Comparison of ENCODE assay signal across 22 cellular contexts in genomic region chr5:17398866-17399835, GRCh38.
A peak's percentile ranks its signal among the peaks of the same experiment; 100 is the strongest.
DNase-seq lines count a peak whose midpoint lies in the region; ATAC-seq, FAIRE-seq and TF ChIP-seq lines count a peak whose summit lies in the region.
"Had no signal": no experiment of that assay in that cellular context is flagged by ENCODE, and none has a peak within 500 bp of the region (broad histone marks: within the 10 kb centered on the region; RNA-seq: fewer than 3 reads in every experiment).

No MANE protein-coding gene starts in this region.

- dilution Hi-C loops in IMR-90 (cut with HindIII; ENCODE audit: low sequenced_read_pairs, unreplicated experiment), result no loop called here

- BruUV-seq in IMR-90 (replicated peaks; lab: Mats Ljungman, UMichigan), result no TSS peak

- H3K9me1 ChIP-seq in IMR-90 (ENCODE audit: insufficient read depth, low read length), result peaks cover 12% of the 10 kb centered on the region

- peak overlapping the region; percentile 41; the same call in 1 of the 2 replicates for H3K4ac ChIP-seq in IMR-90 (ENCODE audit: low read depth, low read length)

- H3K27ac ChIP-seq in IMR-90 (ENCODE audit: insufficient read depth, low read length), result no peak overlapping the region
- no peak overlapping the region for H3K27ac ChIP-seq in astrocyte (ENCODE audit: low read depth, low read length)
- H3K27ac ChIP-seq in neural progenitor cell, result no peak overlapping the region
- H3K27ac ChIP-seq: stomach, tibial nerve had no signal

- H3K18ac ChIP-seq in IMR-90 (ENCODE audit: low read depth, low read length), result no peak overlapping the region

- peaks cover 0 to 4% (median 2%) of the 10 kb centered on the region in 3 donors for H3K27me3 Mint-ChIP-seq in CD14-positive monocyte (ENCODE audit: low read depth in 3 of 3)
- H3K27me3 Mint-ChIP-seq in astrocyte (ENCODE audit: low read depth, unreplicated experiment), result peaks cover 4% of the 10 kb centered on the region
- peaks cover 9% of the 10 kb centered on the region for H3K27me3 Mint-ChIP-seq in neural progenitor cell (ENCODE audit: insufficient read depth, low read depth)
- H3K27me3 Mint-ChIP-seq in mesothelial cell of epicardium (ENCODE audit: low read depth), result no peaks in the 10 kb centered on the region
- H3K27me3 Mint-ChIP-seq: activated CD4-positive, alpha-beta T cell treated with anti-CD3 and anti-CD28 coated beads, Interleukin-2, amount 10 ng/mL, durations not matched to agents 7 days and 5 days had no signal

- TF ChIP-seq CTCF in CD14-positive monocyte (IDR thresholded peaks at IDR 0.05) (no peak), IMR-90 (conservative IDR thresholded peaks at IDR 0.05; ENCODE audit: low read depth, low read length) (no peak), astrocyte (IDR thresholded peaks at IDR 0.05; ENCODE audit: insufficient read depth, low read depth, low read length) (no peak), neural progenitor cell (IDR thresholded peaks at IDR 0.05) (no peak), mesothelial cell of epicardium (IDR thresholded peaks at IDR 0.05; ENCODE audit: unreplicated experiment) (no peak)

- no peak for DNase-seq in CD14-positive monocyte (ENCODE audit: low spot score)
- no peak for DNase-seq in IMR-90
- DNase-seq in astrocyte (ENCODE audit: low read depth), result no peak
- no peak for DNase-seq in neural progenitor cell (ENCODE audit: low spot score)
- DNase-seq in stimulated activated CD4-positive, alpha-beta T cell treated with anti-CD3 and anti-CD28 coated beads, Interleukin-1b, Interleukin-23, amount 100 ng/mL, for 48 hours, result no peak
- no peak for DNase-seq in mesothelial cell of epicardium (ENCODE audit: low spot score in 2 of 2, unreplicated experiment in 2 of 2)
- no peak for DNase-seq in stimulated activated CD4-positive, alpha-beta T cell treated with anti-CD3 and anti-CD28 coated beads, Interleukin-2, amount 100 ng/mL, for 24 hours
- no peak for DNase-seq in activated naive CD4-positive, alpha-beta T cell treated with anti-CD3 and anti-CD28 coated beads, Interleukin-2, amount 50 U/mL, for 72 hours (ENCODE audit: low spot score in 2 of 2)
- DNase-seq: activated CD4-positive, alpha-beta T cell treated with anti-CD3 and anti-CD28 coated beads, Interleukin-2, amount 10 ng/mL, durations not matched to agents 7 days and 5 days; activated effector memory CD4-positive, alpha-beta T cell treated with Interleukin-2 at 50 U/mL for 16 hours; activated naive CD8-positive, alpha-beta T cell treated with anti-CD3 and anti-CD28 coated beads, Interleukin-2, amount 50 U/mL, for 24 hours; C1 segment of cervical spinal cord; GOT3; NCI-H69; retina; stomach had no signal

- TF ChIP-seq POLR2A in IMR-90 (IDR thresholded peaks at IDR 0.05; ENCODE audit: low read depth, low read length), result no peak

- no peak overlapping the region for H3K23ac ChIP-seq in IMR-90 (ENCODE audit: low read depth, low read length)

- peak overlapping the region; percentile 26; the same call in 1 of the 2 replicates for H2BK20ac ChIP-seq in IMR-90 (ENCODE audit: low read depth, low read length)

- peaks cover 8% of the 10 kb centered on the region for H3K4me1 ChIP-seq in IMR-90 (ENCODE audit: control insufficient read depth, insufficient read depth, low read length)
- H3K4me1 ChIP-seq in astrocyte (ENCODE audit: insufficient read depth, low read length), result peaks cover 16% of the 10 kb centered on the region
- H3K4me1 ChIP-seq in neural progenitor cell, result peaks cover 42% of the 10 kb centered on the region

- FAIRE-seq in astrocyte (lab: Jason Lieb, UNC), result no peak
- FAIRE-seq: colon, GM19239 had no signal

- no peaks in the 10 kb centered on the region for H3K79me2 ChIP-seq in astrocyte (ENCODE audit: insufficient read depth, low read length)
- no peaks in the 10 kb centered on the region for H3K79me2 ChIP-seq in neural progenitor cell (ENCODE audit: low read depth)

- H3K79me1 ChIP-seq in IMR-90 (ENCODE audit: low read depth in 1 of 2, low read length in 2 of 2), result no peaks in the 10 kb centered on the region

- peak overlapping the region in 1 of 2 experiments; percentile 20; a peak in 1 of 4 replicates for H4K8ac ChIP-seq in IMR-90 (ENCODE audit: low read depth in 2 of 2, low read length in 2 of 2)

- peaks cover 17% of the 10 kb centered on the region for H3K27me3 ChIP-seq in IMR-90 (ENCODE audit: control insufficient read depth, insufficient read depth, low read length)
- peaks cover 3% of the 10 kb centered on the region for H3K27me3 ChIP-seq in astrocyte (ENCODE audit: insufficient read depth, low read length)
- H3K27me3 ChIP-seq in neural progenitor cell, result no peaks in the 10 kb centered on the region
- H3K27me3 ChIP-seq: SJSA1, tibial nerve had no signal

- no peak overlapping the region; the same call in 1 of the 2 replicates for H2AK5ac ChIP-seq in IMR-90 (ENCODE audit: low read depth, low read length)

- no peak overlapping the region for H3K4me3 ChIP-seq in IMR-90 (ENCODE audit: insufficient read depth, low read depth, low read length)
- no peak overlapping the region for H3K4me3 ChIP-seq in astrocyte (ENCODE audit: insufficient read depth, low read depth, low read length)
- H3K4me3 ChIP-seq in neural progenitor cell, result no peak overlapping the region
- H3K4me3 ChIP-seq: lung, SJSA1, stomach, tibial nerve had no signal

- peak overlapping the region in 6 of 7 donors; percentile 16 to 83 (median 54) for H3K27ac Mint-ChIP-seq in CD14-positive monocyte
- H3K27ac Mint-ChIP-seq in astrocyte (ENCODE audit: unreplicated experiment), result peak overlapping the region; percentile 70
- H3K27ac Mint-ChIP-seq in neural progenitor cell, result no peak overlapping the region
- H3K27ac Mint-ChIP-seq in mesothelial cell of epicardium, result no peak overlapping the region
- no peak overlapping the region for H3K27ac Mint-ChIP-seq in activated naive CD4-positive, alpha-beta T cell treated with anti-CD3 and anti-CD28 coated beads, Interleukin-2, amount 50 U/mL, for 72 hours
- H3K27ac Mint-ChIP-seq: activated CD4-positive, alpha-beta T cell treated with anti-CD3 and anti-CD28 coated beads, Interleukin-2, amount 10 ng/mL, durations not matched to agents 7 days and 5 days; activated naive CD8-positive, alpha-beta T cell treated with anti-CD3 and anti-CD28 coated beads, Interleukin-2, amount 50 U/mL, for 24 hours had no signal

- H4K5ac ChIP-seq in IMR-90 (ENCODE audit: low read depth, low read length), result no peak overlapping the region

- H2AK9ac ChIP-seq in IMR-90 (replicated peaks; ENCODE audit: low read depth, low read length, poor library complexity), result no peak overlapping the region

- H3K9me3 ChIP-seq in IMR-90 (ENCODE audit: control insufficient read depth, insufficient read depth, low read length), result peaks cover 2% of the 10 kb centered on the region; the same call in 1 of the 2 replicates
- no peaks in the 10 kb centered on the region for H3K9me3 ChIP-seq in astrocyte (ENCODE audit: insufficient read depth, low read depth, low read length)
- no peaks in the 10 kb centered on the region for H3K9me3 ChIP-seq in neural progenitor cell (ENCODE audit: low read depth)
- H3K9me3 ChIP-seq: SJSA1, stomach, tibial nerve had no signal

- H3K56ac ChIP-seq in IMR-90 (ENCODE audit: extremely low read depth, insufficient read depth, low read length), result no peak overlapping the region

- H3K4me3 Mint-ChIP-seq in CD14-positive monocyte, result peak overlapping the region in 1 of 2 donors; percentile 36
- no peak overlapping the region for H3K4me3 Mint-ChIP-seq in astrocyte (ENCODE audit: unreplicated experiment)
- no peak overlapping the region for H3K4me3 Mint-ChIP-seq in neural progenitor cell
- no peak overlapping the region for H3K4me3 Mint-ChIP-seq in mesothelial cell of epicardium
- H3K4me3 Mint-ChIP-seq: activated CD4-positive, alpha-beta T cell treated with anti-CD3 and anti-CD28 coated beads, Interleukin-2, amount 10 ng/mL, durations not matched to agents 7 days and 5 days; activated naive CD8-positive, alpha-beta T cell treated with anti-CD3 and anti-CD28 coated beads, Interleukin-2, amount 50 U/mL, for 24 hours had no signal

- in situ Hi-C loops in IMR-90 (cut with MboI; ENCODE audit: low sequenced_read_pairs), result no loop called here

- peak overlapping the region; percentile 69 for H3K4me2 ChIP-seq in IMR-90 (ENCODE audit: low read depth, low read length)
- H3K4me2 ChIP-seq in astrocyte (ENCODE audit: low read length), result peak overlapping the region; percentile 45
- H3K4me2 ChIP-seq in neural progenitor cell, result no peak overlapping the region

- POLR2A ChIA-PET in IMR-90 (lab: Charles Lee; ENCODE audit: unreplicated experiment), result no interaction called here

- H3K9ac ChIP-seq in IMR-90 (ENCODE audit: low read depth, low read length) (no peak overlapping the region), astrocyte (ENCODE audit: low read length) (no peak overlapping the region), neural progenitor cell (no peak overlapping the region)

- H4K91ac ChIP-seq in IMR-90 (ENCODE audit: insufficient read depth, low read depth, low read length), result no peak overlapping the region

- TF ChIP-seq RAD21 in IMR-90 (IDR thresholded peaks at IDR 0.05; ENCODE audit: low read length), result no peak

- peak overlapping the region; percentile 44 for H2BK5ac ChIP-seq in IMR-90 (ENCODE audit: low read depth, low read length, poor library complexity, severe bottlenecking)

- H3K9me3 Mint-ChIP-seq in CD14-positive monocyte, result peaks cover 4 to 12% (median 8%) of the 10 kb centered on the region in 7 donors
- H3K9me3 Mint-ChIP-seq in astrocyte (ENCODE audit: unreplicated experiment), result peaks cover 8% of the 10 kb centered on the region
- H3K9me3 Mint-ChIP-seq in neural progenitor cell, result peaks cover 5% of the 10 kb centered on the region
- peaks cover 11% of the 10 kb centered on the region for H3K9me3 Mint-ChIP-seq in mesothelial cell of epicardium
- H3K9me3 Mint-ChIP-seq in activated naive CD4-positive, alpha-beta T cell treated with anti-CD3 and anti-CD28 coated beads, Interleukin-2, amount 50 U/mL, for 72 hours, result peaks cover 8 to 11% of the 10 kb centered on the region in 2 donors

- intact Hi-C loops in CD14-positive monocyte (cut with micrococcal nuclease) (loop anchor here in 1 of 2 donors (5.0 kb wide), 1 partner anchor 42 kb away; no protein-coding TSS in a partner anchor), IMR-90 (cut with micrococcal nuclease) (no loop called here)

- no peak for ATAC-seq in IMR-90 (ENCODE audit: low read depth)
- ATAC-seq in activated naive CD4-positive, alpha-beta T cell treated with anti-CD3 and anti-CD28 coated beads, Interleukin-2, amount 50 U/mL, for 72 hours, result no peak
- ATAC-seq: activated naive CD8-positive, alpha-beta T cell treated with anti-CD3 and anti-CD28 coated beads, Interleukin-2, amount 50 U/mL, for 24 hours had no signal

- no peaks in the 10 kb centered on the region for H3K36me3 ChIP-seq in IMR-90 (ENCODE audit: control insufficient read depth, insufficient read depth, low read length)
- H3K36me3 ChIP-seq in astrocyte (ENCODE audit: insufficient read depth, low read length), result no peaks in the 10 kb centered on the region
- H3K36me3 ChIP-seq in neural progenitor cell, result no peaks in the 10 kb centered on the region
- H3K36me3 ChIP-seq: SJSA1, stomach, tibial nerve had no signal

- H4K20me1 ChIP-seq in IMR-90 (ENCODE audit: insufficient read depth, low read length) (no peaks in the 10 kb centered on the region), astrocyte (ENCODE audit: insufficient read depth, low read length) (no peaks in the 10 kb centered on the region), neural progenitor cell (ENCODE audit: low read depth) (no peaks in the 10 kb centered on the region)

- WGBS in IMR-90 (ENCODE audit: extremely low coverage in 2 of 2, insufficient read length in 1 of 2), 2 experiments, result no CpG with 5 or more reads among the region's 7 CpGs

- H2BK120ac ChIP-seq in IMR-90 (ENCODE audit: low read depth, low read length), result peak overlapping the region; percentile 42

- H3K14ac ChIP-seq in IMR-90 (replicated peaks; ENCODE audit: low read depth, low read length), result 0 out of 2 replicates have a peak overlapping the region, but pooled peaks have one; percentile 13

- CTCF ChIA-PET in IMR-90 (lab: Yijun Ruan, JAX), result no interaction called here

- H2AFZ ChIP-seq in IMR-90 (replicated peaks; ENCODE audit: low read length, poor library complexity), result peak overlapping the region; percentile 79
- no peak overlapping the region for H2AFZ ChIP-seq in astrocyte (ENCODE audit: low read depth, low read length)
- H2AFZ ChIP-seq in neural progenitor cell (replicated peaks), result peak overlapping the region; percentile 21

- peaks cover 47% of the 10 kb centered on the region for H3F3A ChIP-seq in neural progenitor cell (ENCODE audit: low read depth)

- no peak overlapping the region for H2BK15ac ChIP-seq in IMR-90 (ENCODE audit: low read depth, low read length)

- no peaks in the 10 kb centered on the region for H3K36me3 Mint-ChIP-seq in CD14-positive monocyte
- H3K36me3 Mint-ChIP-seq in astrocyte (ENCODE audit: low read depth, unreplicated experiment), result no peaks in the 10 kb centered on the region
- peaks cover 2% of the 10 kb centered on the region for H3K36me3 Mint-ChIP-seq in neural progenitor cell
- peaks cover 4% of the 10 kb centered on the region for H3K36me3 Mint-ChIP-seq in mesothelial cell of epicardium
- H3K36me3 Mint-ChIP-seq in activated naive CD4-positive, alpha-beta T cell treated with anti-CD3 and anti-CD28 coated beads, Interleukin-2, amount 50 U/mL, for 72 hours, result peaks cover 0 to 4% of the 10 kb centered on the region in 2 donors
- H3K36me3 Mint-ChIP-seq: brain had no signal

- H3K4me1 Mint-ChIP-seq in CD14-positive monocyte, result peaks cover 46% of the 10 kb centered on the region
- H3K4me1 Mint-ChIP-seq in astrocyte (ENCODE audit: low read depth, unreplicated experiment), result peaks cover 45% of the 10 kb centered on the region
- H3K4me1 Mint-ChIP-seq in neural progenitor cell, result peaks cover 33% of the 10 kb centered on the region
- peaks cover 55% of the 10 kb centered on the region for H3K4me1 Mint-ChIP-seq in mesothelial cell of epicardium
- H3K4me1 Mint-ChIP-seq: activated CD4-positive, alpha-beta T cell treated with anti-CD3 and anti-CD28 coated beads, Interleukin-2, amount 10 ng/mL, durations not matched to agents 7 days and 5 days had no signal

Comparison
In these comparisons a context has a peak if more than half of its experiments do, and no peak if none do; other contexts are left out.
1. H3K27ac Mint-ChIP-seq: peak in CD14-positive monocyte (6 of 7) and astrocyte (single experiment); none in neural progenitor cell (single experiment), mesothelial cell of epicardium (single experiment) and activated naive CD4-positive, alpha-beta T cell treated with anti-CD3 and anti-CD28 coated beads, Interleukin-2, amount 50 U/mL, for 72 hours (0 of 2).